Comparison of ENCODE assay signal across 8 cellular contexts in the genomic region with DNA sequence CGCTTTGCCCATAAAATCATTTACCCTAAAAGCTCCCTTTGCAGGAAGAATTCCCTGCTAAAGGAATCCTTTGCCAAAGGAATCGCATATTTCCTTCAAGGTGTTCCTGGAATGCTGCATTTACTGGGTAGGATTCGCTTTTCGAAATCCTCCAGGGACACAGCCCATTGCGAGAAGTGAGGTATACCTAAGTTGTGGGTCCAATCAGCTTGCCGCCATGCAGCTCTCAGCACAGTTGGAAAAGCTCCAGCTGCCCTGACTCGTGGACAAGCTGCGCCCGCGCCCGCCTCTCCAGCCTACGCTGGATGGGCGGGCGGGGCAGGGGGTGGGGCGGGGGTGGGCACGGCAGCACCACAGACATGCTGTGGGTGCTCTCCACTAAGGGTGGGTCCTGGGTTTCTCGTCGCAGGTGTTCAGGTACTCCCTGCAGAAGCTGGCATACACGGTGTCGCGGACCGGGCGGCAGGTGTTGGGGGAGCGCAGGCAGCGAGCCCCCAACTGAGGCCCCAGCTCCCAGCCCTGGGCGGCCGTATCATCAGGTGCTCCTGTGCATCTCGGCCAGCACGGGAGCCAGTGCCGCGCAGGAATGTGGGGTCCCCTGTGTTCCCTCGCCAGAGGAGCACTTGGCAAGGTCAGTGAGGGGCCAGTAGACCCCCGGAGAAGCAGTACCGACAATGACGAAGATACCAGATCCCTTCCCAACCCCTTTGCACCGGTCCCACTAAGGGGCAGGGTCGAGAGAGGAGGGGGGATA. TPM values are rescaled to one million over a fixed set of nuclear protein-coding genes. Genes with fewer than 3 reads are reported as not detected.
DNase-seq lines count a peak whose midpoint lies in the region; ATAC-seq and TF ChIP-seq lines count a peak whose summit lies in the region.

No MANE protein-coding gene starts in this region.

- peaks cover 0 to 41% (median 2%) of the 10 kb centered on the region in 3 donors for H3K36me3 ChIP-seq in esophagus squamous epithelium
- H3K36me3 ChIP-seq in MG63 = peaks cover 24% of the 10 kb centered on the region

- H3K27me3 ChIP-seq in esophagus squamous epithelium (no peaks in the 10 kb centered on the region), MG63 (no peaks in the 10 kb centered on the region)

- intact Hi-C loops in esophagus squamous epithelium (cut with DNase I) = loop anchor here (10.0 kb wide), 1 partner anchor 138 kb away; no protein-coding TSS in a partner anchor

- H3K27ac Mint-ChIP-seq in osteocyte (ENCODE audit: unreplicated experiment) = no peak overlapping the region

- DNase-seq in activated effector memory CD4-positive, alpha-beta T cell treated with anti-CD3 and anti-CD28 coated beads, Interleukin-2, amount 50 U/mL, for 16 hours = peak; percentile 58
- DNase-seq in activated effector memory CD4-positive, alpha-beta T cell treated with Interleukin-2 at 50 U/mL for 16 hours = no peak
- DNase-seq in esophagus squamous epithelium (lab: John Stamatoyannopoulos, UW) = no peak
- DNase-seq in mesenteric fat pad (ENCODE audit: low spot score) = peak; percentile 89
- DNase-seq in osteocyte (ENCODE audit: extremely low spot score, unreplicated experiment) = no peak
- DNase-seq in DMS153 (lab: John Stamatoyannopoulos, UW) = no peak
- no peak for DNase-seq in MG63

- H3K9me3 ChIP-seq in esophagus squamous epithelium (no peaks in the 10 kb centered on the region), MG63 (no peaks in the 10 kb centered on the region)

- ATAC-seq in GM21717 (IDR thresholded peaks at IDR 0.05; ENCODE audit: unreplicated experiment) = no peak

- H3K4me3 Mint-ChIP-seq in osteocyte (ENCODE audit: unreplicated experiment) = no peak overlapping the region

- peaks cover 47 to 95% (median 72%) of the 10 kb centered on the region in 3 donors for H3K4me1 ChIP-seq in esophagus squamous epithelium

- H3K27ac ChIP-seq in esophagus squamous epithelium = peak overlapping the region; percentile 28 to 98 (median 56)

- H3K9me3 Mint-ChIP-seq in osteocyte (ENCODE audit: unreplicated experiment) = no peaks in the 10 kb centered on the region

- peaks cover 80% of the 10 kb centered on the region for H3K4me1 Mint-ChIP-seq in osteocyte (ENCODE audit: unreplicated experiment)

- no peak for TF ChIP-seq CTCF in esophagus squamous epithelium (IDR thresholded peaks at IDR 0.05)
- TF ChIP-seq CTCF in osteocyte (IDR thresholded peaks at IDR 0.05) = no peak

- WGBS in esophagus squamous epithelium, 2 donors = 29 to 49% methylated on average over 9 to 12 of the region's 37 CpGs

- H3K4me3 ChIP-seq in esophagus squamous epithelium = peak overlapping the region in 3 of 4 donors; percentile 4 to 39 (median 37)
- H3K4me3 ChIP-seq in MG63 = no peak overlapping the region

- no peak for TF ChIP-seq POLR2A in esophagus squamous epithelium (IDR thresholded peaks at IDR 0.05)

- H3K27me3 Mint-ChIP-seq in osteocyte (ENCODE audit: unreplicated experiment) = no peaks in the 10 kb centered on the region

- peaks cover 13% of the 10 kb centered on the region for H3K36me3 Mint-ChIP-seq in osteocyte (ENCODE audit: unreplicated experiment)

RNA-seq across cellular contexts. Expression of a gene that starts 1.4 kb away (rescaled TPM):
- total RNA-seq in esophagus squamous epithelium (1 to 10 TPM in 2 of 4 donors, under 1 TPM in 1, not detected in 1; 0.76 to 1.9 (median 1.9) TPM), mesenteric fat pad (27.3 TPM), osteocyte (14.7 and 14.9 TPM in 2 replicates)
- total RNA-seq in MG63 (2014; rRNA removed; shearing (Covaris generic); ENCODE audit: low replicate concordance) = not detected in 2 replicates

RNA-seq across cellular contexts. Expression of a gene that starts 5.2 kb away (rescaled TPM):
- total RNA-seq in esophagus squamous epithelium (100 to 1,000 TPM in 1 of 4 donors, 10 to 100 TPM in 3; 66.4 to 104 (median 78.1) TPM), mesenteric fat pad (148 TPM), osteocyte (71.9 and 74.5 TPM in 2 replicates)
- total RNA-seq in MG63 (2014; rRNA removed; shearing (Covaris generic); ENCODE audit: low replicate concordance) = 23.6 and 26.6 TPM in 2 replicates

Comparison
In these comparisons a context has a peak if more than half of its experiments do, and no peak if none do; other contexts are left out.
1. DNase-seq: peak in activated effector memory CD4-positive, alpha-beta T cell treated with anti-CD3 and anti-CD28 coated beads, Interleukin-2, amount 50 U/mL, for 16 hours (single experiment) and mesenteric fat pad (single experiment); none in activated effector memory CD4-positive, alpha-beta T cell treated with Interleukin-2 at 50 U/mL for 16 hours (single experiment), esophagus squamous epithelium (single experiment), osteocyte (single experiment), DMS153 (single experiment) and MG63 (single experiment).